Comparison of ENCODE assay signal across 7 cellular contexts in the genomic region with DNA sequence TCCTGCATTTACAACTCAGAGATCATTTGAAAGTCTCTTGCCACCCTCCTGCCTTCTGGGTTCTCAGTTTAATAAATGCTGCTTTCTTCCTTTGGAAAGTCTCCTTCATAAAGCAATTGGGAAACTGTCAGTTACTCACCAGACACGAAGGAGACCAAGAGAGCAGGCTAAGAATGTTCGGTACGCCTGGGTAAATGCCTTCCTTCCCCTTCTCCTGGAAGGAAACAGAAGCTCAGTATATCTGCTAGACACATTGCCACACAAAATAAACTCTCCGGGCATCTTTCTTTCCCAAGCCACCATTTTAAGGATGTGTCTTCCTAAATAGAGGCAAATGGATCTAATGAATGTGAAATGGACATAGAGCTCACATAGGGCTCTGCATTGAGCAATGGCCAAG.
"Had no signal": no experiment of that assay in that cellular context is flagged by ENCODE, and none has a peak within 500 bp of the region (broad histone marks: within the 10 kb centered on the region; RNA-seq: fewer than 3 reads in every experiment).

No MANE protein-coding gene starts in this region.

- H3K27ac Mint-ChIP-seq: IgD-negative memory B cell had no signal

- H3K36me3 Mint-ChIP-seq: IgD-negative memory B cell had no signal

- H3K4me3 ChIP-seq: K562 had no signal

- H3K4me1 Mint-ChIP-seq: IgD-negative memory B cell had no signal

- H3K27me3 Mint-ChIP-seq: IgD-negative memory B cell had no signal

- ATAC-seq: HepG2, K562 had no signal

- DNase-seq: IMR-90, KBM-7, KG1 had no signal

- H3K4me3 Mint-ChIP-seq: IgD-negative memory B cell had no signal

- H3K27ac ChIP-seq: HL-60 had no signal
